In the genomic region with DNA sequence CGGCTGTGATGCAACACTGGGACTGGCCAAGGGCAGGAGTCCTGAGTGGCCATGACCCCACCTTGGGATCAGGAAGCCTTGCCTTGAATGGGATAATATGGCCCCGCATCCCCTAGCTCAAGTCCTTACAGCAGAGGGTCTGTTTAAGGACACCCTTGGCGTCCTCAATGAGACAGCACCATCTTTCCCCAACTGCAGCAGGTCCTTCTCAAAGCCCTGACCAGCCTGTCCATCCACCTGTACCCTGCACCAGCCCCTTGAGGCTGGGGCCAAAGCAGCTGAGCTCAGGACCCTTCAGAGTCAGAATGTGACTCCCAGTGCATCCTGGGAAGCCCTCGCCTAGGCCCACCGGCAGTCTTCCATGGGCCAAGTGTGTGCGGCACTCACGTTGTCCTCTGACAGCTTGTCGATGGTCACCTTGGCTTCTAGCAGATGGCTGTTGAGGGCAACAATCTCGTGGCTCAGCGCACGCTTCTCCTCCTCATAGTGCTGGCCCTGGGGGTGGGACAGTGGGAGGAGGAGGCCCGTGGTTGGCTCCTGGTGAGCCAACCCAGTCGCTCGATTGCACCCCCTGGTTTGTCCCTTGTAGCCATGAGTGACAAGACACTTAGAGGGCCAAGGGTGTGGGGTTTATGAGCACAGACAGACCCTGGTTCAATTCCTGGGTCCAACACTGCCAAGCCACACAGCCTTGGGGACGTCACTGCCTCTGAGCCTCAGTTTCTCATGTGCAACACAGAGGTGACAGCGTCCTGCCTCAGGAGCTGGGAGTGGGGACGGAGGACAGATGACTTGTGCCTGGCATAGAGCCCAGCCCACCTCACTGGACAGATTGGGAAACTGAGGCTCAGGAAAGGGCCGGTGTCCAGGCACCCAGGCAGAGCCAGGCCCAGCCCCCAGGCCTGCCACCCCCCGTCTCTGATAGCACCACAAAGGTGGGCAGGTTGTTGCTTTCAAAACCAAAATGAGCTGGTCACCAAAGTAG, we compare ENCODE assay signal across 15 cellular contexts. TPM values are rescaled to one million over a fixed set of nuclear protein-coding genes. Genes with fewer than 3 reads are reported as not detected.
DNase-seq lines count a peak whose midpoint lies in the region; ATAC-seq and TF ChIP-seq lines count a peak whose summit lies in the region.
"Had no signal": no experiment of that assay in that cellular context is flagged by ENCODE, and none has a peak within 500 bp of the region (broad histone marks: within the 10 kb centered on the region; RNA-seq: fewer than 3 reads in every experiment).

No MANE protein-coding gene starts in this region.

- H2BK120ac ChIP-seq in neuronal stem cell (ENCODE audit: low read depth, low read length), result no peak overlapping the region

- H3K4me1 ChIP-seq in right cardiac atrium (ENCODE audit: control insufficient read depth, insufficient read depth, low read length), result no peaks in the 10 kb centered on the region
- H3K4me1 ChIP-seq in neuronal stem cell (ENCODE audit: control insufficient read depth in 2 of 2, insufficient read depth in 1 of 2, low read depth in 1 of 2, low read length in 2 of 2), result peaks cover 4 to 11% of the 10 kb centered on the region in 2 donors
- H3K4me1 ChIP-seq: BE2C had no signal

- H3K4me3 ChIP-seq in right cardiac atrium (ENCODE audit: low read length), result no peak overlapping the region
- H3K4me3 ChIP-seq in NB4 (ENCODE audit: low read depth, low read length), result no peak overlapping the region
- peak overlapping the region in 1 of 2 donors; percentile 2 for H3K4me3 ChIP-seq in neuronal stem cell (ENCODE audit: low read length in 2 of 2)
- H3K4me3 ChIP-seq in dorsolateral prefrontal cortex, result no peak overlapping the region
- H3K4me3 ChIP-seq: GM23338 had no signal

- no peak overlapping the region for H2BK5ac ChIP-seq in neuronal stem cell (ENCODE audit: low read length)

- DNase-seq in right cardiac atrium (peak in 2 of 3 donors; percentile 34 to 44), left ventricle myocardium superior (no peak), NB4 (ENCODE audit: low read depth) (peak; percentile 33), neuronal stem cell (ENCODE audit: low spot score) (no peak), dorsolateral prefrontal cortex (no peak)
- DNase-seq in activated CD4-positive, alpha-beta T cell treated with anti-CD3 and anti-CD28 coated beads for 4 hours, result no peak
- DNase-seq: ACHN, BE2C, DMS153, DMS79 treated with DMSO at 0.1 percent for 48 hours, GF-D8, H7, HFFc6 had no signal

- H3K27ac ChIP-seq in right cardiac atrium (ENCODE audit: low read length) (no peak overlapping the region), neuronal stem cell (replicated peaks; ENCODE audit: low read length) (no peak overlapping the region), dorsolateral prefrontal cortex (no peak overlapping the region)

- H2AK5ac ChIP-seq in neuronal stem cell (ENCODE audit: low read depth, low read length), result peak overlapping the region; percentile 47

- H4K8ac ChIP-seq in neuronal stem cell (ENCODE audit: low read depth, low read length), result no peak overlapping the region

- peak overlapping the region; percentile 17 for H3K23ac ChIP-seq in neuronal stem cell (ENCODE audit: low read depth, low read length, poor library complexity)

- TF ChIP-seq POLR2A in NB4 (IDR thresholded peaks at IDR 0.05; ENCODE audit: extremely low read depth, insufficient read length), result no peak

- intact Hi-C loops in right cardiac atrium (cut with DNase I) (loop anchor here in 1 of 4 donors (10.0 kb wide), 1 partner anchor 139 kb away; no protein-coding TSS in a partner anchor), left ventricle myocardium superior (cut with micrococcal nuclease) (no loop called here), dorsolateral prefrontal cortex (cut with DNase I) (no loop called here)

- no peaks in the 10 kb centered on the region for H3K27me3 ChIP-seq in right cardiac atrium (ENCODE audit: control insufficient read depth, insufficient read depth)
- peaks cover 0 to 9% (median 6%) of the 10 kb centered on the region in 3 experiments for H3K27me3 ChIP-seq in neuronal stem cell (ENCODE audit: control insufficient read depth in 3 of 3, insufficient read depth in 3 of 3, low read depth in 1 of 3, low read length in 3 of 3)
- no peaks in the 10 kb centered on the region for H3K27me3 ChIP-seq in dorsolateral prefrontal cortex
- H3K27me3 ChIP-seq: BE2C had no signal

- H3K9ac ChIP-seq in neuronal stem cell (ENCODE audit: low read depth, low read length, poor library complexity), result peak overlapping the region; percentile 44

- peaks cover 0 to 6% of the 10 kb centered on the region in 2 donors for H3K36me3 ChIP-seq in neuronal stem cell (replicated peaks in 1 of 2; ENCODE audit: control insufficient read depth in 2 of 2, insufficient read depth in 2 of 2, low read length in 2 of 2)

- no peak overlapping the region for H2AFZ ChIP-seq in neuronal stem cell (ENCODE audit: low read length)
- H2AFZ ChIP-seq: GM23338 had no signal

- H2BK12ac ChIP-seq in neuronal stem cell (ENCODE audit: low read length), result peak overlapping the region; percentile 90

- WGBS in right cardiac atrium, result 86% methylated on average over 19 of the region's 19 CpGs
- WGBS in neuronal stem cell (ENCODE audit: extremely low coverage in 2 of 2, insufficient read length in 2 of 2, insufficient replicate concordance in 1 of 2), 2 donors, result no CpG with 5 or more reads among the region's 19 CpGs

- H4K91ac ChIP-seq in neuronal stem cell (ENCODE audit: low read depth, low read length, poor library complexity), result no peak overlapping the region

- no peak overlapping the region for H2BK15ac ChIP-seq in neuronal stem cell (ENCODE audit: low read length)

- peak overlapping the region; percentile 27 for H3K18ac ChIP-seq in neuronal stem cell (ENCODE audit: low read length)

- H3K4ac ChIP-seq in neuronal stem cell (ENCODE audit: low read length), result no peak overlapping the region

- peak overlapping the region; percentile 82 for H3K14ac ChIP-seq in neuronal stem cell (ENCODE audit: low read length)

- TF ChIP-seq CTCF in NB4 (IDR thresholded peaks at IDR 0.05; ENCODE audit: low read depth, low read length), result no peak
- TF ChIP-seq CTCF in dorsolateral prefrontal cortex (IDR thresholded peaks at IDR 0.05 in 54 of 56, conservative IDR thresholded peaks at IDR 0.05 in 2 of 56; ENCODE audit: low read depth in 1 of 56, partially characterized antibody in 56 of 56), result no peak

- ATAC-seq in right cardiac atrium (no peak), left ventricle myocardium superior (no peak)
- ATAC-seq: GM23338, HCT116 had no signal

- H3K4me2 ChIP-seq in neuronal stem cell (ENCODE audit: insufficient read depth, low read length, poor library complexity, severe bottlenecking), result no peak overlapping the region
- H3K4me2 ChIP-seq: GM23338 had no signal

- H3K79me1 ChIP-seq in neuronal stem cell (ENCODE audit: low read depth, low read length), result peaks cover 2% of the 10 kb centered on the region

- H3K9me3 ChIP-seq in right cardiac atrium (ENCODE audit: control insufficient read depth, low read length), result no peaks in the 10 kb centered on the region
- no peaks in the 10 kb centered on the region for H3K9me3 ChIP-seq in neuronal stem cell (replicated peaks in 1 of 2; ENCODE audit: control insufficient read depth in 2 of 2, insufficient read depth in 1 of 2, low read depth in 1 of 2, low read length in 2 of 2)
- H3K9me3 ChIP-seq: BE2C had no signal

RNA-seq across cellular contexts. Expression of gene BEGAIN, which starts 43.5 kb away (rescaled TPM):
- total RNA-seq in right cardiac atrium (1 to 10 TPM; 1.4 to 2.7 (median 2.0) TPM), left ventricle myocardium superior (0.79 TPM), dorsolateral prefrontal cortex (10 to 100 TPM; 12.3 to 70.3 (median 39.4) TPM)
- 1.4 TPM for polyA plus RNA-seq in right cardiac atrium
- 20.9 TPM for polyA plus RNA-seq in neuronal stem cell (2013, experiment 1 of 2)
- 20.1 TPM for polyA plus RNA-seq in neuronal stem cell (2013, experiment 2 of 2)

Comparison
In these comparisons a context has a peak if more than half of its experiments do, and no peak if none do; other contexts are left out.
1. DNase-seq: peak in right cardiac atrium (2 of 3) and NB4 (single experiment); none in left ventricle myocardium superior (single experiment), neuronal stem cell (single experiment), activated CD4-positive, alpha-beta T cell treated with anti-CD3 and anti-CD28 coated beads for 4 hours (0 of 2) and dorsolateral prefrontal cortex (0 of 10).